Comparison of ENCODE assay signal across 20 cellular contexts in genomic region chr14:25001096-25001982, GRCh38. TPM values are rescaled to one million over a fixed set of nuclear protein-coding genes. Genes with fewer than 3 reads are reported as not detected.
DNase-seq lines count a peak whose midpoint lies in the region; ATAC-seq, FAIRE-seq and TF ChIP-seq lines count a peak whose summit lies in the region.
"Had no signal": no experiment of that assay in that cellular context is flagged by ENCODE, and none has a peak within 500 bp of the region (broad histone marks: within the 10 kb centered on the region; RNA-seq: fewer than 3 reads in every experiment).

No MANE protein-coding gene starts in this region.

- peak; percentile 40 to 49 for ATAC-seq in right cardiac atrium
- ATAC-seq: T-cell had no signal

- no peak overlapping the region for H3K4me3 ChIP-seq in HFF-Myc (replicated peaks; ENCODE audit: low read depth, low read length)
- H3K4me3 ChIP-seq in right cardiac atrium (ENCODE audit: low read length), result no peak overlapping the region
- H3K4me3 ChIP-seq in suprapubic skin, result no peak overlapping the region
- no peak overlapping the region for H3K4me3 ChIP-seq in colonic mucosa
- H3K4me3 ChIP-seq: ovary, thoracic aorta had no signal

- no peaks in the 10 kb centered on the region for H3K4me1 ChIP-seq in right cardiac atrium (ENCODE audit: control insufficient read depth, insufficient read depth, low read length)
- H3K4me1 ChIP-seq in suprapubic skin, result peaks cover 9% of the 10 kb centered on the region
- no peaks in the 10 kb centered on the region for H3K4me1 ChIP-seq in colonic mucosa

- TF ChIP-seq EP300 in suprapubic skin (IDR thresholded peaks at IDR 0.05), result no peak

- H3K9ac ChIP-seq in colonic mucosa (ENCODE audit: low read depth in 2 of 2, low read length in 2 of 2), result no peak overlapping the region

- TF ChIP-seq CTCF in HFF-Myc (IDR thresholded peaks at IDR 0.05; ENCODE audit: low read depth, low read length, missing control alignments) (no peak), suprapubic skin (IDR thresholded peaks at IDR 0.05) (no peak), colonic mucosa (IDR thresholded peaks at IDR 0.05) (no peak)

- H3K9me3 ChIP-seq in right cardiac atrium (ENCODE audit: control insufficient read depth, low read length) (no peaks in the 10 kb centered on the region), suprapubic skin (no peaks in the 10 kb centered on the region), colonic mucosa (no peaks in the 10 kb centered on the region)
- H3K9me3 ChIP-seq: ovary, thoracic aorta had no signal

- TF ChIP-seq POLR2A in suprapubic skin (IDR thresholded peaks at IDR 0.05), result no peak

- intact Hi-C loops in right cardiac atrium (cut with DNase I), result no loop called here
- intact Hi-C loops in colonic mucosa (cut with DNase I), result no loop called here

- 55% methylated on average over 4 of the region's 4 CpGs for WGBS in right cardiac atrium
- 58% methylated on average over 4 of the region's 4 CpGs for WGBS in suprapubic skin

- peak; percentile 74 for FAIRE-seq in endometrium (lab: Jason Lieb, UNC)
- FAIRE-seq: GM12892 had no signal

- no peak overlapping the region for H3K27ac ChIP-seq in right cardiac atrium (ENCODE audit: low read length)
- peak overlapping the region; percentile 18 for H3K27ac ChIP-seq in suprapubic skin
- no peak overlapping the region for H3K27ac ChIP-seq in colonic mucosa
- H3K27ac ChIP-seq: ovary, thoracic aorta had no signal

- H3K27me3 ChIP-seq in right cardiac atrium (ENCODE audit: control insufficient read depth, insufficient read depth) (no peaks in the 10 kb centered on the region), suprapubic skin (no peaks in the 10 kb centered on the region), colonic mucosa (no peaks in the 10 kb centered on the region)
- H3K27me3 ChIP-seq: ovary had no signal

- no peaks in the 10 kb centered on the region for H3K36me3 ChIP-seq in suprapubic skin
- H3K36me3 ChIP-seq in colonic mucosa, result no peaks in the 10 kb centered on the region
- H3K36me3 ChIP-seq: ovary, thoracic aorta had no signal

- DNase-seq in HFF-Myc (ENCODE audit: extremely low read depth, low read depth) (peak; percentile 26), right cardiac atrium (no peak), suprapubic skin (ENCODE audit: low spot score in 2 of 2) (no peak), NCI-H1105 (lab: John Stamatoyannopoulos, UW) (no peak), NCI-H1417 (lab: John Stamatoyannopoulos, UW) (no peak), colonic mucosa (no peak)
- DNase-seq: activated naive CD4-positive, alpha-beta T cell treated with Interleukin-2 at 50 U/mL for 16 hours; cortex of kidney; DMS 273 treated with DMSO at 0.1 percent for 48 hours; islet precursor cell; naive B cell; NCI-H2029; NCI-H524; ovary; SHP77; T-cell had no signal

RNA-seq across cellular contexts. Expression of gene STXBP6, which starts 48.6 kb away (rescaled TPM):
- total RNA-seq in right cardiac atrium (10 to 100 TPM; 18.8 to 31.7 (median 30.7) TPM), suprapubic skin (10 to 100 TPM; 34.9 to 62.1 (median 45.5) TPM), colonic mucosa (10 to 100 TPM; 23.7 to 26.1 TPM)
- 26.5 TPM for polyA plus RNA-seq in right cardiac atrium
- total RNA-seq: MCF 10A had no signal
